In genomic region chr12:49962861-49963765, GRCh38 we compare ENCODE assay signal across 1 cellular context.
TF ChIP-seq lines count a peak whose summit lies in the region.

No MANE protein-coding gene starts in this region.

TF ChIP-seq in GM23338, 12 proteins besides CTCF, POLR2A, EP300 and RAD21 (continued from another document):
- TF ChIP-seq ZNF462 (CRISPR knock-in tag; IDR thresholded peaks at IDR 0.05) (no peak), ZNF114 (CRISPR knock-in tag; IDR thresholded peaks at IDR 0.05) (no peak), ETS1 (IDR thresholded peaks at IDR 0.05) (no peak), ZNF331 (CRISPR knock-in tag; IDR thresholded peaks at IDR 0.05; ENCODE audit: low read depth) (no peak), CREB1 (CRISPR knock-in tag; IDR thresholded peaks at IDR 0.05; ENCODE audit: low read depth) (no peak), STAT1 (IDR thresholded peaks at IDR 0.05; ENCODE audit: unreplicated experiment) (no peak)
TF ChIP-seq in GM23338: peak in this region for 0.
